In genomic region chr15:58528197-58528870, GRCh38 we compare ENCODE assay signal across 11 cellular contexts.
DNase-seq lines count a peak whose midpoint lies in the region; ATAC-seq lines count a peak whose summit lies in the region.
"Had no signal": no experiment of that assay in that cellular context is flagged by ENCODE, and none has a peak within 500 bp of the region (broad histone marks: within the 10 kb centered on the region; RNA-seq: fewer than 3 reads in every experiment).

No MANE protein-coding gene starts in this region.

- no peaks in the 10 kb centered on the region for H3K27me3 Mint-ChIP-seq in activated T-helper 17 cell treated with anti-CD3 and anti-CD28 coated beads, Interleukin-2, amount 50 U/mL, for 72 hours

- ATAC-seq in activated T-helper 17 cell treated with anti-CD3 and anti-CD28 coated beads, Interleukin-2, amount 50 U/mL, for 72 hours (replicated peaks): no peak
- ATAC-seq in GM19395 (IDR thresholded peaks at IDR 0.05; ENCODE audit: unreplicated experiment) (no peak), HG02981 (IDR thresholded peaks at IDR 0.05; ENCODE audit: unreplicated experiment) (no peak)

- no peak overlapping the region for H3K4me3 Mint-ChIP-seq in activated T-helper 17 cell treated with anti-CD3 and anti-CD28 coated beads, Interleukin-2, amount 50 U/mL, for 72 hours

- DNase-seq in ACHN (peak; percentile 96), NCI-H226 (peak; percentile 89), glomerular visceral epithelial cell (ENCODE audit: extremely low spot score) (peak; percentile 93), mesenteric fat pad (ENCODE audit: low spot score) (peak; percentile 73), NCI-H128 (lab: John Stamatoyannopoulos, UW; ENCODE audit: unreplicated experiment) (no peak)
- DNase-seq: glutamatergic neuron, Karpas-422, WERI-Rb-1 had no signal

- no peaks in the 10 kb centered on the region for H3K4me1 Mint-ChIP-seq in activated T-helper 17 cell treated with anti-CD3 and anti-CD28 coated beads, Interleukin-2, amount 50 U/mL, for 72 hours

- H3K27ac Mint-ChIP-seq in activated T-helper 17 cell treated with anti-CD3 and anti-CD28 coated beads, Interleukin-2, amount 50 U/mL, for 72 hours: no peak overlapping the region

- H3K36me3 Mint-ChIP-seq in activated T-helper 17 cell treated with anti-CD3 and anti-CD28 coated beads, Interleukin-2, amount 50 U/mL, for 72 hours (ENCODE audit: low read depth): no peaks in the 10 kb centered on the region

- in situ Hi-C loops in ACHN (cut with HindIII; ENCODE audit: low pct_ligation_motif_present, low pct_unique_long_range_greater_than_20kb, low sequenced_read_pairs): no loop called here

- no peaks in the 10 kb centered on the region for H3K9me3 Mint-ChIP-seq in activated T-helper 17 cell treated with anti-CD3 and anti-CD28 coated beads, Interleukin-2, amount 50 U/mL, for 72 hours
